Comparison of ENCODE assay signal across 1 cellular context in the genomic region with DNA sequence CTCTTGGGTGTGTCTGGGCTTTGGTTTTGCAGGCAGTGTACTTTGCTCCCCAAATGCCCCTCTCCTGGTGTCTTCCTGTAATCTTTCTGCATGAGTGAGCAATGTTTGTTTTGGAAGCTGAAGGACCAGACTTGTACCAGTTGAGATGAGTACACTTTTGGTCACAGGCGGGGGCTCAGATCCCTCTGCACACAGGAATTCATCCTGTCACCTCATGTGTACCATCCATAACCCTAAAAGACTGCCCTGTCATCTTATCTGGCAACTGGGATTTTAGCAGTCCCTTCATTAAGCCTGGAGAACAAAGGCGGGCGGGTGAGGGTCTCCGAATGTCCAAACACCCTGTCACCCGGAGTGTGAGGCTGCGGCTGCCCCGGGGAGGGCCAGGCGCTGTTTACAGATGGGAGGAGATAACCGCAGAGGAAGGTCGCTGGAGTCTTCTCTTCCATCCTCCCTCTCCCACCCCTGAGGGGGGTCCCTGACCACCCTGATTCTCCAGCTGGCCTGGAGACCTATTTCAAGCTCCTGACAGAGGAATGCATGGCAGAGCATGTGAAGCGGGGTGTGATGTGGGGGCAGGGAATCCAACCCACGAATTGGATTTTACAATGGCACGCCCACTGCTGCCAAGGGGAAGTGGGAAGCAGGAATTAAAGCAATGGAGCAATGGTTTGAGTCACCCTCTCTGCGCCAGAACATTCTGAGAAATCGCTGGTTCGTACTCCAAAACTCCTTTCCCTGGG.
TF ChIP-seq lines count a peak whose summit lies in the region.

No MANE protein-coding gene starts in this region.

TF ChIP-seq in HepG2, 621 proteins besides CTCF, POLR2A, EP300 and RAD21 (continued from another document and continues in another):
- TF ChIP-seq ZNF362 (CRISPR knock-in tag; IDR thresholded peaks at IDR 0.05; ENCODE audit: borderline replicate concordance) (no peak), KDM2A (CRISPR knock-in tag; IDR thresholded peaks at IDR 0.05; ENCODE audit: borderline replicate concordance, low read depth) (no peak), KLF12 (CRISPR knock-in tag; IDR thresholded peaks at IDR 0.05; ENCODE audit: borderline replicate concordance) (no peak), ATM (IDR thresholded peaks at IDR 0.05; ENCODE audit: borderline replicate concordance) (no peak), ZIK1 (CRISPR knock-in tag; IDR thresholded peaks at IDR 0.05; ENCODE audit: borderline replicate concordance, low read depth) (no peak), FOXA1 (IDR thresholded peaks at IDR 0.05) (no peak), FOXA1 (CRISPR knock-in tag; IDR thresholded peaks at IDR 0.05) (peak; percentile 52; the same call in 1 of the 2 replicates), TBL1XR1 (IDR thresholded peaks at IDR 0.05; ENCODE audit: borderline replicate concordance, low read length, partially characterized antibody) (no peak), ZBTB26 (CRISPR knock-in tag; IDR thresholded peaks at IDR 0.05; ENCODE audit: borderline replicate concordance) (no peak), ZNF10 (CRISPR knock-in tag; IDR thresholded peaks at IDR 0.05; ENCODE audit: borderline replicate concordance, low read depth) (no peak), ZNF3 (CRISPR knock-in tag; IDR thresholded peaks at IDR 0.05) (no peak), FLYWCH1 (CRISPR knock-in tag; IDR thresholded peaks at IDR 0.05) (no peak), SMAD3 (CRISPR knock-in tag; IDR thresholded peaks at IDR 0.05) (no peak), GPN1 (CRISPR knock-in tag; IDR thresholded peaks at IDR 0.05; ENCODE audit: borderline replicate concordance) (no peak), ZNF570 (CRISPR knock-in tag; IDR thresholded peaks at IDR 0.05; ENCODE audit: borderline replicate concordance) (no peak), KLF11 (CRISPR knock-in tag; IDR thresholded peaks at IDR 0.05) (no peak), PBX2 (CRISPR knock-in tag; IDR thresholded peaks at IDR 0.05) (no peak), BHLHE40 (IDR thresholded peaks at IDR 0.05; ENCODE audit: low read length) (no peak), GZF1 (CRISPR knock-in tag; IDR thresholded peaks at IDR 0.05) (no peak), ZNF512B (CRISPR knock-in tag; IDR thresholded peaks at IDR 0.05; ENCODE audit: borderline replicate concordance) (no peak), FOXA3 (CRISPR knock-in tag; IDR thresholded peaks at IDR 0.05) (peak; percentile 4; the same call in 1 of the 2 replicates), MIER2 (CRISPR knock-in tag; IDR thresholded peaks at IDR 0.05) (no peak), ZNF782 (CRISPR knock-in tag; IDR thresholded peaks at IDR 0.05; ENCODE audit: borderline replicate concordance) (no peak), ARID4A (CRISPR knock-in tag; IDR thresholded peaks at IDR 0.05; ENCODE audit: borderline replicate concordance) (no peak), ERF (CRISPR knock-in tag; IDR thresholded peaks at IDR 0.05) (no peak), ZNF367 (CRISPR knock-in tag; IDR thresholded peaks at IDR 0.05; ENCODE audit: borderline replicate concordance) (no peak), ZNF317 (CRISPR knock-in tag; IDR thresholded peaks at IDR 0.05) (no peak), FOXP1 (IDR thresholded peaks at IDR 0.05) (no peak), FOXP1 (CRISPR knock-in tag; IDR thresholded peaks at IDR 0.05) (no peak; the same call in 1 of the 2 replicates), HES4 (CRISPR knock-in tag; IDR thresholded peaks at IDR 0.05; ENCODE audit: borderline replicate concordance) (no peak), ZNF768 (CRISPR knock-in tag; IDR thresholded peaks at IDR 0.05) (no peak), GATA4 (IDR thresholded peaks at IDR 0.05; ENCODE audit: borderline replicate concordance, low read depth) (peak; percentile 48; the same call in 1 of the 2 replicates), CAMTA2 (CRISPR knock-in tag; IDR thresholded peaks at IDR 0.05; ENCODE audit: borderline replicate concordance) (no peak), ONECUT2 (CRISPR knock-in tag; IDR thresholded peaks at IDR 0.05) (no peak), HMG20A (CRISPR knock-in tag; IDR thresholded peaks at IDR 0.05; ENCODE audit: borderline replicate concordance) (no peak), SETDB1 (CRISPR knock-in tag; IDR thresholded peaks at IDR 0.05; ENCODE audit: borderline replicate concordance) (no peak), NRL (CRISPR knock-in tag; IDR thresholded peaks at IDR 0.05; ENCODE audit: borderline replicate concordance) (no peak), CC2D1A (CRISPR knock-in tag; IDR thresholded peaks at IDR 0.05) (no peak)
- TF ChIP-seq, protein P1, sequence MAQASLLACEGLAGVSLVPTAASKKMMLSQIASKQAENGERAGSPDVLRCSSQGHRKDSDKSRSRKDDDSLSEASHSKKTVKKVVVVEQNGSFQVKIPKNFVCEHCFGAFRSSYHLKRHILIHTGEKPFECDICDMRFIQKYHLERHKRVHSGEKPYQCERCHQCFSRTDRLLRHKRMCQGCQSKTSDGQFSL (CRISPR knock-in tag; IDR thresholded peaks at IDR 0.05), result no peak
- TF ChIP-seq, protein P2, sequence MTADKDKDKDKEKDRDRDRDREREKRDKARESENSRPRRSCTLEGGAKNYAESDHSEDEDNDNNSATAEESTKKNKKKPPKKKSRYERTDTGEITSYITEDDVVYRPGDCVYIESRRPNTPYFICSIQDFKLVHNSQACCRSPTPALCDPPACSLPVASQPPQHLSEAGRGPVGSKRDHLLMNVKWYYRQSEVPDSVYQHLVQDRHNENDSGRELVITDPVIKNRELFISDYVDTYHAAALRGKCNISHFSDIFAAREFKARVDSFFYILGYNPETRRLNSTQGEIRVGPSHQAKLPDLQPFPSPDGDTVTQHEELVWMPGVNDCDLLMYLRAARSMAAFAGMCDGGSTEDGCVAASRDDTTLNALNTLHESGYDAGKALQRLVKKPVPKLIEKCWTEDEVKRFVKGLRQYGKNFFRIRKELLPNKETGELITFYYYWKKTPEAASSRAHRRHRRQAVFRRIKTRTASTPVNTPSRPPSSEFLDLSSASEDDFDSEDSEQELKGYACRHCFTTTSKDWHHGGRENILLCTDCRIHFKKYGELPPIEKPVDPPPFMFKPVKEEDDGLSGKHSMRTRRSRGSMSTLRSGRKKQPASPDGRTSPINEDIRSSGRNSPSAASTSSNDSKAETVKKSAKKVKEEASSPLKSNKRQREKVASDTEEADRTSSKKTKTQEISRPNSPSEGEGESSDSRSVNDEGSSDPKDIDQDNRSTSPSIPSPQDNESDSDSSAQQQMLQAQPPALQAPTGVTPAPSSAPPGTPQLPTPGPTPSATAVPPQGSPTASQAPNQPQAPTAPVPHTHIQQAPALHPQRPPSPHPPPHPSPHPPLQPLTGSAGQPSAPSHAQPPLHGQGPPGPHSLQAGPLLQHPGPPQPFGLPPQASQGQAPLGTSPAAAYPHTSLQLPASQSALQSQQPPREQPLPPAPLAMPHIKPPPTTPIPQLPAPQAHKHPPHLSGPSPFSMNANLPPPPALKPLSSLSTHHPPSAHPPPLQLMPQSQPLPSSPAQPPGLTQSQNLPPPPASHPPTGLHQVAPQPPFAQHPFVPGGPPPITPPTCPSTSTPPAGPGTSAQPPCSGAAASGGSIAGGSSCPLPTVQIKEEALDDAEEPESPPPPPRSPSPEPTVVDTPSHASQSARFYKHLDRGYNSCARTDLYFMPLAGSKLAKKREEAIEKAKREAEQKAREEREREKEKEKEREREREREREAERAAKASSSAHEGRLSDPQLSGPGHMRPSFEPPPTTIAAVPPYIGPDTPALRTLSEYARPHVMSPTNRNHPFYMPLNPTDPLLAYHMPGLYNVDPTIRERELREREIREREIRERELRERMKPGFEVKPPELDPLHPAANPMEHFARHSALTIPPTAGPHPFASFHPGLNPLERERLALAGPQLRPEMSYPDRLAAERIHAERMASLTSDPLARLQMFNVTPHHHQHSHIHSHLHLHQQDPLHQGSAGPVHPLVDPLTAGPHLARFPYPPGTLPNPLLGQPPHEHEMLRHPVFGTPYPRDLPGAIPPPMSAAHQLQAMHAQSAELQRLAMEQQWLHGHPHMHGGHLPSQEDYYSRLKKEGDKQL (CRISPR knock-in tag; IDR thresholded peaks at IDR 0.05; ENCODE audit: low read depth), result peak; percentile 71; the same call in 1 of the 2 replicates
- TF ChIP-seq, protein P3, sequence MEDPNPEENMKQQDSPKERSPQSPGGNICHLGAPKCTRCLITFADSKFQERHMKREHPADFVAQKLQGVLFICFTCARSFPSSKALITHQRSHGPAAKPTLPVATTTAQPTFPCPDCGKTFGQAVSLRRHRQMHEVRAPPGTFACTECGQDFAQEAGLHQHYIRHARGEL (CRISPR knock-in tag; IDR thresholded peaks at IDR 0.05), result no peak
- TF ChIP-seq, protein P4, sequence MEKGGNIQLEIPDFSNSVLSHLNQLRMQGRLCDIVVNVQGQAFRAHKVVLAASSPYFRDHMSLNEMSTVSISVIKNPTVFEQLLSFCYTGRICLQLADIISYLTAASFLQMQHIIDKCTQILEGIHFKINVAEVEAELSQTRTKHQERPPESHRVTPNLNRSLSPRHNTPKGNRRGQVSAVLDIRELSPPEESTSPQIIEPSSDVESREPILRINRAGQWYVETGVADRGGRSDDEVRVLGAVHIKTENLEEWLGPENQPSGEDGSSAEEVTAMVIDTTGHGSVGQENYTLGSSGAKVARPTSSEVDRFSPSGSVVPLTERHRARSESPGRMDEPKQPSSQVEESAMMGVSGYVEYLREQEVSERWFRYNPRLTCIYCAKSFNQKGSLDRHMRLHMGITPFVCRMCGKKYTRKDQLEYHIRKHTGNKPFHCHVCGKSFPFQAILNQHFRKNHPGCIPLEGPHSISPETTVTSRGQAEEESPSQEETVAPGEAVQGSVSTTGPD (CRISPR knock-in tag; IDR thresholded peaks at IDR 0.05), result no peak
